ENCODE assay signal across 14 cellular contexts in genomic region chr10:37488792-37489657, GRCh38.
DNase-seq lines count a peak whose midpoint lies in the region; ATAC-seq and TF ChIP-seq lines count a peak whose summit lies in the region.
"Had no signal": no experiment of that assay in that cellular context is flagged by ENCODE, and none has a peak within 500 bp of the region (broad histone marks: within the 10 kb centered on the region; RNA-seq: fewer than 3 reads in every experiment).

No MANE protein-coding gene starts in this region.

- peak; percentile 25 for DNase-seq in MCF 10A (ENCODE audit: unreplicated experiment)
- DNase-seq in breast epithelium (ENCODE audit: low spot score in 2 of 2), result no peak
- peak; percentile 71 for DNase-seq in RKO (ENCODE audit: low spot score)
- no peak for DNase-seq in progenitor cell of endocrine pancreas (ENCODE audit: low spot score, unreplicated experiment)
- DNase-seq in dedifferentiated amniotic fluid mesenchymal stem cell (ENCODE audit: extremely low spot score), result no peak
- DNase-seq in HCEC 1CT, result no peak
- DNase-seq: activated CD4-positive, CD25-positive, alpha-beta regulatory T cell; activated T-cell treated with anti-CD3 and anti-CD28 coated beads, Interleukin-2, amount 50 U/mL, for 4 hours; amniotic stem cell; DMS153; RPMI8226 had no signal

- H3K27ac Mint-ChIP-seq in MCF 10A (ENCODE audit: low read depth, unreplicated experiment), result peak overlapping the region; percentile 32
- H3K27ac Mint-ChIP-seq in progenitor cell of endocrine pancreas, result no peak overlapping the region
- H3K27ac Mint-ChIP-seq: type B pancreatic cell had no signal

- no TSS peak for BruUV-seq in MCF 10A (replicated peaks; lab: Mats Ljungman, UMichigan)

- H3K4me1 Mint-ChIP-seq in MCF 10A (ENCODE audit: insufficient read depth, unreplicated experiment) (peaks cover 12% of the 10 kb centered on the region), progenitor cell of endocrine pancreas (ENCODE audit: low read depth) (no peaks in the 10 kb centered on the region)

- H3K36me3 Mint-ChIP-seq in MCF 10A (ENCODE audit: insufficient read depth, unreplicated experiment) (no peaks in the 10 kb centered on the region), progenitor cell of endocrine pancreas (ENCODE audit: insufficient read depth) (peaks cover 1% of the 10 kb centered on the region)
- H3K36me3 Mint-ChIP-seq: type B pancreatic cell had no signal

- TF ChIP-seq POLR2A in breast epithelium (IDR thresholded peaks at IDR 0.05), result no peak

- H3K27ac ChIP-seq in breast epithelium, result no peak overlapping the region

- H3K4me3 ChIP-seq in breast epithelium, result no peak overlapping the region

- H3K4me3 Mint-ChIP-seq in MCF 10A (ENCODE audit: unreplicated experiment), result peak overlapping the region; percentile 65
- no peak overlapping the region for H3K4me3 Mint-ChIP-seq in progenitor cell of endocrine pancreas (ENCODE audit: low read depth)
- H3K4me3 Mint-ChIP-seq: activated T-cell treated with anti-CD3 and anti-CD28 coated beads, Interleukin-2, amount 50 U/mL, for 4 hours; type B pancreatic cell had no signal

- intact Hi-C loops in MCF 10A (cut with micrococcal nuclease), result loop anchor here (1.0 kb wide), 1 partner anchor 589 kb away; no protein-coding TSS in a partner anchor
- intact Hi-C loops in breast epithelium (cut with DNase I; ENCODE audit: low total_unique reads), result no loop called here

- peak; percentile 59 for ATAC-seq in esophagus mucosa
- no peak for ATAC-seq in GM21360 (IDR thresholded peaks at IDR 0.05; ENCODE audit: unreplicated experiment)
- ATAC-seq: activated T-cell treated with anti-CD3 and anti-CD28 coated beads, Interleukin-2, amount 50 U/mL, for 4 hours had no signal

- TF ChIP-seq CTCF in MCF 10A (IDR thresholded peaks at IDR 0.05; ENCODE audit: unreplicated experiment) (no peak), breast epithelium (IDR thresholded peaks at IDR 0.05) (no peak), progenitor cell of endocrine pancreas (IDR thresholded peaks at IDR 0.05; ENCODE audit: unreplicated experiment) (no peak)

- no peaks in the 10 kb centered on the region for H3K4me1 ChIP-seq in breast epithelium

- no peaks in the 10 kb centered on the region for H3K27me3 ChIP-seq in breast epithelium

- POLR2A ChIA-PET in MCF 10A (lab: Yijun Ruan, JAX), result interaction anchor here (1.4 kb wide), 1 partner anchor 51 kb away, joined by 3 read pairs; no protein-coding TSS in a partner anchor

- H3K9me3 ChIP-seq in breast epithelium, result peaks cover 0 to 5% of the 10 kb centered on the region in 2 donors

- H3K9me3 Mint-ChIP-seq in MCF 10A (ENCODE audit: unreplicated experiment) (no peaks in the 10 kb centered on the region), progenitor cell of endocrine pancreas (ENCODE audit: low read depth) (peaks cover 20% of the 10 kb centered on the region)

- CTCF ChIA-PET in MCF 10A (lab: Yijun Ruan, JAX), result interaction anchor here (0.6 to 2.9 kb wide), 11 partner anchors 9 to 927 kb away, joined by 3 to 21 read pairs (median 4); no protein-coding TSS in a partner anchor

- no peaks in the 10 kb centered on the region for H3K27me3 Mint-ChIP-seq in MCF 10A (ENCODE audit: insufficient read depth, unreplicated experiment)
- no peaks in the 10 kb centered on the region for H3K27me3 Mint-ChIP-seq in progenitor cell of endocrine pancreas
- H3K27me3 Mint-ChIP-seq: type B pancreatic cell had no signal

- H3K36me3 ChIP-seq in breast epithelium, result no peaks in the 10 kb centered on the region

Comparison
In these comparisons a context has a peak if more than half of its experiments do, and no peak if none do; other contexts are left out.
1. DNase-seq: peak in MCF 10A (single experiment) and RKO (single experiment); none in breast epithelium (0 of 2), progenitor cell of endocrine pancreas (single experiment), dedifferentiated amniotic fluid mesenchymal stem cell (single experiment) and HCEC 1CT (single experiment).